13 cellular contexts compared by ENCODE assay signal in genomic region chr10:100847440-100847839, GRCh38.
DNase-seq lines count a peak whose midpoint lies in the region; TF ChIP-seq lines count a peak whose summit lies in the region.
"Had no signal": no experiment of that assay in that cellular context is flagged by ENCODE, and none has a peak within 500 bp of the region (broad histone marks: within the 10 kb centered on the region; RNA-seq: fewer than 3 reads in every experiment).

No MANE protein-coding gene starts in this region.

- no peak overlapping the region for H3K27ac ChIP-seq in sigmoid colon
- H3K27ac ChIP-seq: colonic mucosa, gastroesophageal sphincter, SK-N-MC had no signal

- no peaks in the 10 kb centered on the region for H3K4me1 ChIP-seq in sigmoid colon
- H3K4me1 ChIP-seq: colonic mucosa, gastroesophageal sphincter had no signal

- peaks cover 0 to 43% (median 14%) of the 10 kb centered on the region in 3 donors for H3K27me3 ChIP-seq in sigmoid colon

- H3K36me3 ChIP-seq in sigmoid colon, result no peaks in the 10 kb centered on the region
- H3K36me3 ChIP-seq: colonic mucosa, gastroesophageal sphincter had no signal

- WGBS in sigmoid colon, 2 donors, result 59 to 61% methylated on average over 5 of the region's 5 CpGs

- TF ChIP-seq POLR2A in sigmoid colon (IDR thresholded peaks at IDR 0.05), result no peak

- TF ChIP-seq EP300 in sigmoid colon (IDR thresholded peaks at IDR 0.05), result no peak

- intact Hi-C loops in sigmoid colon (cut with DNase I), result no loop called here

- H3K4me3 ChIP-seq in epithelial cell of esophagus (ENCODE audit: low read length) (no peak overlapping the region), sigmoid colon (no peak overlapping the region)
- H3K4me3 ChIP-seq: colonic mucosa, gastroesophageal sphincter, SK-N-MC had no signal

- TF ChIP-seq CTCF in epithelial cell of esophagus (IDR thresholded peaks at IDR 0.05; ENCODE audit: insufficient read depth, low read depth, low read length, missing control alignments), result no peak
- TF ChIP-seq CTCF in sigmoid colon (IDR thresholded peaks at IDR 0.05), result no peak

- H3K9me3 ChIP-seq in sigmoid colon, result no peaks in the 10 kb centered on the region
- H3K9me3 ChIP-seq: colonic mucosa, gastroesophageal sphincter had no signal

- DNase-seq in NK-92 treated with Interleukin-12 subunit alpha and Interleukin-12 subunit beta, amount 100 ng/mL, for 24 hours (lab: John Stamatoyannopoulos, UW), result peak; percentile 42
- DNase-seq in NK-92 (lab: John Stamatoyannopoulos, UW; ENCODE audit: unreplicated experiment) (no peak), RPMI7951 (ENCODE audit: low read depth) (peak; percentile 26), epithelial cell of esophagus (ENCODE audit: low read depth) (peak; percentile 83), HT-29 (ENCODE audit: low spot score) (no peak), midbrain (lab: John Stamatoyannopoulos, UW) (no peak), sigmoid colon (no peak)
- peak; percentile 60 to 84 for DNase-seq in stimulated activated CD8-positive, alpha-beta memory T cell treated with anti-CD3 and anti-CD28 coated beads, Interleukin-15, amount 100 ng/mL, for 48 hours (ENCODE audit: low read depth in 2 of 2)
- DNase-seq: activated gamma-delta T cell, colonic mucosa, NCI-H446 treated with DMSO at 0.1 percent for 48 hours had no signal

Comparison
In these comparisons a context has a peak if more than half of its experiments do, and no peak if none do; other contexts are left out.
1. DNase-seq: peak in NK-92 treated with Interleukin-12 subunit alpha and Interleukin-12 subunit beta, amount 100 ng/mL, for 24 hours (single experiment), RPMI7951 (single experiment), epithelial cell of esophagus (single experiment) and stimulated activated CD8-positive, alpha-beta memory T cell treated with anti-CD3 and anti-CD28 coated beads, Interleukin-15, amount 100 ng/mL, for 48 hours (2 of 2); none in NK-92 (single experiment), HT-29 (single experiment), midbrain (single experiment) and sigmoid colon (single experiment).